Comparison of ENCODE assay signal across 35 cellular contexts in the genomic region with DNA sequence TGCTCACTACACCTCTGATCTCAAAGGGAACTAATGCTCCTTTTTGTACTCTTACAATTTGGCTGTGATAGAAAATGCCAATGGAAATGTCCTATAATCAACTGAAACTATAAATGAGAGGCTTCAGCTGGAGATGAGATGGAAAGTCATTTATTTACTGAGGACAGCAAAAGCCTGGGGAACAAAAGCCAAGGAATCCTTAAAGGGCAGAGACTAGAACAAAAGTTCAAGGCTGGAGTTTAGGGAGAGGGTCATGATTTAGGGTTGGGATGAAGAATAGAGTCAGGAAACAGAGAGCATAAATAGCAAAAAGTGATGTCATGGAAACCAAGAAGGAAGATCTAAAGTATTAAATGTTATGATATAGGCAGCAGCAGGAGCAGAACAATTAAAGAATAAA.
A peak's percentile ranks its signal among the peaks of the same experiment; 100 is the strongest.
DNase-seq lines count a peak whose midpoint lies in the region; ATAC-seq, FAIRE-seq and TF ChIP-seq lines count a peak whose summit lies in the region.
"Had no signal": no experiment of that assay in that cellular context is flagged by ENCODE, and none has a peak within 500 bp of the region (broad histone marks: within the 10 kb centered on the region; RNA-seq: fewer than 3 reads in every experiment).

No MANE protein-coding gene starts in this region.

- no peak for FAIRE-seq in HepG2 (lab: Jason Lieb, UNC)
- FAIRE-seq: A204.1, A549, D721Med had no signal

- H3K36me3 ChIP-seq in HepG2 (replicated peaks in 1 of 2; ENCODE audit: control insufficient read depth in 1 of 2, insufficient read depth in 2 of 2, low read length in 2 of 2) (no peaks in the 10 kb centered on the region), right lobe of liver (no peaks in the 10 kb centered on the region), liver (ENCODE audit: control insufficient read depth in 4 of 4, insufficient read depth in 3 of 4, low read depth in 1 of 4, low read length in 3 of 4) (no peaks in the 10 kb centered on the region)
- H3K36me3 ChIP-seq: BE2C; BLaER1; BLaER1 treated with 17β-estradiol and CSF1 and Interleukin-3, amounts not matched to agents 10 nM and 100 nM had no signal

- peaks cover 5% of the 10 kb centered on the region for H3K4me1 Mint-ChIP-seq in neural crest cell
- H3K4me1 Mint-ChIP-seq: B cell; CD14-positive monocyte; CD4-positive, alpha-beta memory T cell; CD4-positive, CD25-positive, alpha-beta regulatory T cell; CD8-positive, alpha-beta memory T cell had no signal

- no peak overlapping the region for H3K4me2 ChIP-seq in HepG2 (ENCODE audit: low read depth, low read length)
- H3K4me2 ChIP-seq: A549; BLaER1; BLaER1 treated with 17β-estradiol and CSF1 and Interleukin-3, amounts not matched to agents 10 nM and 100 nM had no signal

- H3K27ac ChIP-seq in HepG2 (ENCODE audit: extremely low read length, insufficient read depth, low read length): no peak overlapping the region
- H3K27ac ChIP-seq in right lobe of liver: no peak overlapping the region
- no peak overlapping the region for H3K27ac ChIP-seq in liver (ENCODE audit: low read depth in 1 of 2, low read length in 2 of 2)
- H3K27ac ChIP-seq: 22Rv1; A549; BLaER1; BLaER1 treated with 17β-estradiol and CSF1 and Interleukin-3, amounts not matched to agents 10 nM and 100 nM; C4-2B had no signal

- no peaks in the 10 kb centered on the region for H3K79me2 ChIP-seq in HepG2 (ENCODE audit: insufficient read depth, low read length)

- in situ Hi-C loops in HepG2 (cut with HindIII; ENCODE audit: extremely low pct_ligation_motif_present, low pct_unique_long_range_greater_than_20kb): no loop called here

- no peak overlapping the region for H3K4me3 Mint-ChIP-seq in neural crest cell
- H3K4me3 Mint-ChIP-seq: B cell; CD14-positive monocyte; CD4-positive, alpha-beta memory T cell; CD4-positive, alpha-beta T cell; CD4-positive, CD25-positive, alpha-beta regulatory T cell; CD8-positive, alpha-beta memory T cell; CD8-positive, alpha-beta T cell had no signal

- no peak for ATAC-seq in HepG2
- no peak for ATAC-seq in right lobe of liver
- ATAC-seq: A549; CD8-positive, alpha-beta T cell had no signal

- H3K9me3 ChIP-seq in HepG2 (ENCODE audit: low read length) (no peaks in the 10 kb centered on the region), right lobe of liver (no peaks in the 10 kb centered on the region), liver (ENCODE audit: control insufficient read depth in 4 of 4, low read length in 3 of 4) (no peaks in the 10 kb centered on the region)
- H3K9me3 ChIP-seq: A549; BE2C; BLaER1; BLaER1 treated with 17β-estradiol and CSF1 and Interleukin-3, amounts not matched to agents 10 nM and 100 nM; Caco-2 had no signal

- H3K36me3 Mint-ChIP-seq in neural crest cell (ENCODE audit: low read depth): no peaks in the 10 kb centered on the region
- H3K36me3 Mint-ChIP-seq: CD14-positive monocyte; CD4-positive, alpha-beta memory T cell; CD4-positive, CD25-positive, alpha-beta regulatory T cell; CD8-positive, alpha-beta memory T cell; CD8-positive, alpha-beta T cell had no signal

- no peaks in the 10 kb centered on the region for H3K9me3 Mint-ChIP-seq in neural crest cell
- H3K9me3 Mint-ChIP-seq: CD4-positive, alpha-beta T cell; CD8-positive, alpha-beta T cell had no signal

- BruUV-seq in HepG2 (replicated peaks; lab: Mats Ljungman, UMichigan): no TSS peak

- H3K4me1 ChIP-seq in HepG2 (ENCODE audit: insufficient read depth, low read length): no peaks in the 10 kb centered on the region
- H3K4me1 ChIP-seq in right lobe of liver: no peaks in the 10 kb centered on the region
- H3K4me1 ChIP-seq in liver (ENCODE audit: control insufficient read depth in 4 of 4, insufficient read depth in 4 of 4, low read length in 3 of 4): no peaks in the 10 kb centered on the region
- H3K4me1 ChIP-seq: A549; BLaER1; BLaER1 treated with 17β-estradiol and CSF1 and Interleukin-3, amounts not matched to agents 10 nM and 100 nM; Caco-2 had no signal

- TF ChIP-seq RAD21 in HepG2 (CRISPR knock-in tag; IDR thresholded peaks at IDR 0.05): no peak
- no peak for TF ChIP-seq RAD21 in liver (IDR thresholded peaks at IDR 0.05)

- H3K27ac Mint-ChIP-seq in neural crest cell (ENCODE audit: unreplicated experiment): peak overlapping the region; percentile 7
- H3K27ac Mint-ChIP-seq: B cell; CD14-positive monocyte; CD4-positive, alpha-beta memory T cell; CD4-positive, alpha-beta T cell; CD4-positive, CD25-positive, alpha-beta regulatory T cell; CD8-positive, alpha-beta memory T cell; CD8-positive, alpha-beta T cell had no signal

- intact Hi-C loops in HepG2 (cut with micrococcal nuclease; ENCODE audit: unreplicated experiment) (no loop called here), right lobe of liver (cut with DNase I) (no loop called here)

- H3K9ac ChIP-seq in HepG2 (ENCODE audit: insufficient read depth, low read depth, low read length) (no peak overlapping the region), liver (ENCODE audit: low read depth in 1 of 2, low read length in 2 of 2) (no peak overlapping the region)
- H3K9ac ChIP-seq: BLaER1; BLaER1 treated with 17β-estradiol and CSF1 and Interleukin-3, amounts not matched to agents 10 nM and 100 nM had no signal

- POLR2A ChIA-PET in HepG2 (lab: Yijun Ruan, JAX): no interaction called here

- H3K4me3 ChIP-seq in HepG2 (replicated peaks in 1 of 3; ENCODE audit: insufficient read depth in 1 of 3, low read depth in 2 of 3, low read length in 3 of 3): no peak overlapping the region
- no peak overlapping the region for H3K4me3 ChIP-seq in right lobe of liver
- H3K4me3 ChIP-seq in liver (ENCODE audit: low read depth in 1 of 3, low read length in 3 of 3): no peak overlapping the region
- H3K4me3 ChIP-seq: A549; BLaER1; BLaER1 treated with 17β-estradiol and CSF1 and Interleukin-3, amounts not matched to agents 10 nM and 100 nM had no signal

- H3K27me3 Mint-ChIP-seq in neural crest cell (ENCODE audit: low read depth): peaks cover 2% of the 10 kb centered on the region
- H3K27me3 Mint-ChIP-seq: B cell; CD4-positive, alpha-beta memory T cell; CD4-positive, alpha-beta T cell; CD4-positive, CD25-positive, alpha-beta regulatory T cell; CD8-positive, alpha-beta memory T cell had no signal

- DNase-seq in HepG2 (ENCODE audit: low spot score) (no peak), right lobe of liver (no peak), neural crest cell (ENCODE audit: low read depth, low spot score) (no peak), Kasumi-1 (lab: John Stamatoyannopoulos, UW) (no peak)
- no peak for DNase-seq in activated CD4-positive, CD25-positive, alpha-beta regulatory T cell (lab: John Stamatoyannopoulos, UW)
- DNase-seq: 8988T; ACHN; AML-193; BE2C; C1 segment of cervical spinal cord; Caco-2; Calu3; CD4-positive, alpha-beta memory T cell; CD4-positive, alpha-beta T cell; CD4-positive, CD25-positive, alpha-beta regulatory T cell; CD8-positive, alpha-beta memory T cell; CD8-positive, alpha-beta T cell; COR-L47; DMS 273 treated with DMSO at 0.1 percent for 48 hours; DMS153; DMS53; DMS79; DMS79 treated with DMSO at 0.1 percent for 48 hours; DND-41; EL had no signal

- TF ChIP-seq CTCF in HepG2 (CRISPR knock-in tag; IDR thresholded peaks at IDR 0.05) (no peak), right lobe of liver (IDR thresholded peaks at IDR 0.05) (no peak), liver (IDR thresholded peaks at IDR 0.05; ENCODE audit: low read depth, low read length, missing input control) (no peak), neural crest cell (conservative IDR thresholded peaks at IDR 0.05) (no peak)

- TF ChIP-seq POLR2A in HepG2 (IDR thresholded peaks at IDR 0.05; ENCODE audit: insufficient read depth in 1 of 2, low read depth in 2 of 2, low read length in 2 of 2) (no peak), right lobe of liver (IDR thresholded peaks at IDR 0.05) (no peak)

- no peaks in the 10 kb centered on the region for H4K20me1 ChIP-seq in HepG2 (ENCODE audit: insufficient read depth, low read length)
- H4K20me1 ChIP-seq: BLaER1; BLaER1 treated with 17β-estradiol and CSF1 and Interleukin-3, amounts not matched to agents 10 nM and 100 nM had no signal

- H3K27me3 ChIP-seq in HepG2 (ENCODE audit: control insufficient read depth in 1 of 2, insufficient read depth in 2 of 2, low read length in 2 of 2): no peaks in the 10 kb centered on the region
- no peaks in the 10 kb centered on the region for H3K27me3 ChIP-seq in right lobe of liver
- no peaks in the 10 kb centered on the region for H3K27me3 ChIP-seq in liver (ENCODE audit: control insufficient read depth in 4 of 4, insufficient read depth in 4 of 4, low read length in 3 of 4)
- H3K27me3 ChIP-seq: BE2C; BLaER1; BLaER1 treated with 17β-estradiol and CSF1 and Interleukin-3, amounts not matched to agents 10 nM and 100 nM had no signal

- CTCF ChIA-PET in HepG2 (lab: Yijun Ruan, JAX; ENCODE audit: low intra/inter-chr PET ratio, low total read pairs): no interaction called here

- TF ChIP-seq EP300 in HepG2 (IDR thresholded peaks at IDR 0.05; ENCODE audit: low read depth in 2 of 2, low read length in 2 of 2): no peak
- no peak for TF ChIP-seq EP300 in HepG2 (CRISPR knock-in tag; IDR thresholded peaks at IDR 0.05; ENCODE audit: borderline replicate concordance)

- H2AFZ ChIP-seq in HepG2 (ENCODE audit: low read length): no peak overlapping the region

TF ChIP-seq in HepG2, 621 proteins besides CTCF, POLR2A, EP300 and RAD21:
- TF ChIP-seq ATF7 (IDR thresholded peaks at IDR 0.05) (peak; percentile 37; the same call in 1 of the 2 replicates), ATF7 (CRISPR knock-in tag; IDR thresholded peaks at IDR 0.05) (no peak), MTA3 (CRISPR knock-in tag; IDR thresholded peaks at IDR 0.05) (no peak), ZFYVE20 (CRISPR knock-in tag; IDR thresholded peaks at IDR 0.05; ENCODE audit: borderline replicate concordance, low read depth) (no peak), SMC3 (IDR thresholded peaks at IDR 0.05; ENCODE audit: low read length) (no peak), ZNF816 (CRISPR knock-in tag; IDR thresholded peaks at IDR 0.05; ENCODE audit: borderline replicate concordance) (no peak), ZNF30 (CRISPR knock-in tag; IDR thresholded peaks at IDR 0.05) (no peak), RFXAP (CRISPR knock-in tag; IDR thresholded peaks at IDR 0.05; ENCODE audit: borderline replicate concordance) (no peak)

TF ChIP-seq in liver, 16 proteins besides CTCF, POLR2A, EP300 and RAD21 (continues in another document):
- TF ChIP-seq RXRA (IDR thresholded peaks at IDR 0.05): peak in 1 of 2 donors; percentile 50
- TF ChIP-seq NR2F2 (IDR thresholded peaks at IDR 0.05): peak; percentile 60
- TF ChIP-seq HNF4G (IDR thresholded peaks at IDR 0.05): no peak
